Comparison of ENCODE assay signal across 8 cellular contexts in the genomic region with DNA sequence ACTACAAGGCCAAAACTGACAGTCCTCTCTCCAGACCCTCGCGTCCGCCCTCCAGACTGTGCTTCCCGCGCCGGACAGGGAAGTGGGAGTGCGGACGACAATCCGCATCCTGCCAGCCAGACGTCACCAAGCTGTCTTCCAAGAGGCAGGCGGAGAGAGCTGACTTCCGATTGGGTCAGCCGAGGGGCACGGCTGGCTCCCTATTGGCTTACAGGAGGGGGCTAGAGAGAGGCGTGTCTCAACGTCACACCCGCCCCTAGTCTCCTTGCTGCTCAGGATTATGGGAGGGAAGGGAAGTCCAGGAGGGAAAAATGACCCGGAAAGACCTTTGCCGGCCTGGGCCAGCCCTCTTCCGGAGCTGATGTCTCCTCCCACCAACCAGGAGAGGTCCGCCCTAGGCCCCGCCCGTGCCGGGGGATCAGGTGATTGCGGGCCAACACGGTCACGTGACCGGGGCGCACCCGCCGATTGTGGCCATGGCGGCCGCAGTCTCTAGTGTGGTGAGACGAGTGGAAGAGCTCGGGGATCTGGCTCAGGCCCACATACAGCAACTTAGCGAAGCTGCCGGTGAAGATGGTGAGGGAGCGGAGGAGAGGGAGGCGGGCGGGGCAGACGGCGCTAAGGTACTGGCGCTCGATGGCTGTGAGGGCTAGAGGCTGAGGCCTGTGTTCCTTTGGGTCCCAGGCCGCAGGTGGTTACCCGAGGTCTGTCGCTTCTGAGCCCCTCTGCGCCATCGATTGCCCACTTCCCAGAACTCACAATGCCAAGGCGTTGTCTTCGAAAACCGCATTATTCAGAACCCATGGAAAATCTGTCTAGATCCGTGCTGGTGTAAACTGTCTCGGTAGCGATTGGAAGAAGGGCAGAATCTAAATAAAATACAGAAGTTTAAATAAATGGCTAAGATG. TPM values are rescaled to one million over a fixed set of nuclear protein-coding genes. Genes with fewer than 3 reads are reported as not detected.
A peak's percentile ranks its signal among the peaks of the same experiment; 100 is the strongest.
DNase-seq lines count a peak whose midpoint lies in the region; ATAC-seq, FAIRE-seq and TF ChIP-seq lines count a peak whose summit lies in the region.

A gene with protein sequence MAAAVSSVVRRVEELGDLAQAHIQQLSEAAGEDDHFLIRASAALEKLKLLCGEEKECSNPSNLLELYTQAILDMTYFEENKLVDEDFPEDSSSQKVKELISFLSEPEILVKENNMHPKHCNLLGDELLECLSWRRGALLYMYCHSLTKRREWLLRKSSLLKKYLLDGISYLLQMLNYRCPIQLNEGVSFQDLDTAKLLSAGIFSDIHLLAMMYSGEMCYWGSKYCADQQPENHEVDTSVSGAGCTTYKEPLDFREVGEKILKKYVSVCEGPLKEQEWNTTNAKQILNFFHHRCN (plus strand): TSS at position 453 of the 908 bp plus-strand sequence. CDS start 24 bp downstream, at position 477.

- CTCF ChIA-PET in activated CD4-positive, alpha-beta T cell treated with anti-CD3 and anti-CD28 coated beads for 36 hours (lab: Charles Lee), result interaction anchor here (0.5 to 2.2 kb wide), 11 partner anchors 9 to 1088 kb away, joined by 3 to 11 read pairs (median 4); a partner anchor contains a TSS

- no peaks in the 10 kb centered on the region for H3K9me3 ChIP-seq in kidney (ENCODE audit: control insufficient read depth in 1 of 2, low read length in 2 of 2)

- peak within 1 kb of the TSS; percentile 85 to 99 for H3K9ac ChIP-seq in kidney (ENCODE audit: low read length in 2 of 2)

- POLR2A ChIA-PET in activated CD4-positive, alpha-beta T cell treated with anti-CD3 and anti-CD28 coated beads for 36 hours (lab: Charles Lee), result interaction anchor here (0.5 to 1.6 kb wide), 9 partner anchors 17 to 1328 kb away, joined by 3 to 22 read pairs (median 4); a partner anchor contains a TSS

- peak within 1 kb of the TSS; percentile 91 for H3K4me3 Mint-ChIP-seq in activated CD4-positive, alpha-beta T cell treated with anti-CD3 and anti-CD28 coated beads for 36 hours

- H3K27ac Mint-ChIP-seq in activated CD4-positive, alpha-beta T cell treated with anti-CD3 and anti-CD28 coated beads for 36 hours, result peak within 1 kb of the TSS; percentile 98

- peaks cover 19% of the 10 kb centered on the region for H3K36me3 Mint-ChIP-seq in activated CD4-positive, alpha-beta T cell treated with anti-CD3 and anti-CD28 coated beads for 36 hours (ENCODE audit: low read depth)

- intact Hi-C loops in activated CD4-positive, alpha-beta T cell treated with anti-CD3 and anti-CD28 coated beads for 36 hours (cut with DNase I, micrococcal nuclease), result loop anchor here (1.0 to 10.0 kb wide), 11 partner anchors 21 to 1653 kb away; a partner anchor contains a TSS
- intact Hi-C loops in kidney (cut with DNase I), result no loop called here

- H3K4me1 ChIP-seq in kidney (ENCODE audit: control insufficient read depth in 1 of 2, insufficient read depth in 1 of 2, low read depth in 1 of 2, low read length in 2 of 2), result peaks cover 0 to 4% of the 10 kb centered on the region in 2 donors

- peaks cover 47% of the 10 kb centered on the region for H3K4me1 Mint-ChIP-seq in activated CD4-positive, alpha-beta T cell treated with anti-CD3 and anti-CD28 coated beads for 36 hours

- DNase-seq in Ammon's horn (ENCODE audit: low spot score) (peak; percentile 100), GM19238 (ENCODE audit: insufficient read length, low spot score) (peak; percentile 83), NCI-H524 (lab: John Stamatoyannopoulos, UW) (peak; percentile 100), choroid plexus epithelial cell (ENCODE audit: low read depth) (peak; percentile 100), kidney (peak; percentile 100)
- peak; percentile 98 for DNase-seq in activated CD4-positive, alpha-beta T cell treated with anti-CD3 and anti-CD28 coated beads for 36 hours
- DNase-seq in stimulated activated CD4-positive, alpha-beta T cell treated with anti-CD3 and anti-CD28 coated beads, Interleukin-15, amount 100 ng/mL, for 24 hours, result peak; percentile 99

- H3K4me3 ChIP-seq in choroid plexus epithelial cell (ENCODE audit: low read depth, low read length), result peak within 1 kb of the TSS; percentile 92
- H3K4me3 ChIP-seq in kidney (ENCODE audit: low read length in 2 of 2), result peak within 1 kb of the TSS; percentile 82 to 97

- no peaks in the 10 kb centered on the region for H3K27me3 Mint-ChIP-seq in activated CD4-positive, alpha-beta T cell treated with anti-CD3 and anti-CD28 coated beads for 36 hours

- H3K9me3 Mint-ChIP-seq in activated CD4-positive, alpha-beta T cell treated with anti-CD3 and anti-CD28 coated beads for 36 hours (ENCODE audit: low read depth), result no peaks in the 10 kb centered on the region

- peak; percentile 99 for FAIRE-seq in kidney (lab: Jason Lieb, UNC)

- no peak for TF ChIP-seq CTCF in choroid plexus epithelial cell (conservative IDR thresholded peaks at IDR 0.05; ENCODE audit: low read depth, low read length)
- TF ChIP-seq CTCF in kidney (IDR thresholded peaks at IDR 0.05; ENCODE audit: borderline replicate concordance, extremely low read depth, insufficient read depth), result no peak

- H3K36me3 ChIP-seq in kidney (ENCODE audit: control insufficient read depth in 1 of 2, insufficient read depth in 2 of 2, low read length in 2 of 2), result peaks cover 11 to 13% of the 10 kb centered on the region in 2 donors

- ATAC-seq in HG03442 (IDR thresholded peaks at IDR 0.05; ENCODE audit: unreplicated experiment), result peak; percentile 99
- ATAC-seq in activated CD4-positive, alpha-beta T cell treated with anti-CD3 and anti-CD28 coated beads for 36 hours, result peak; percentile 97

- H3K27ac ChIP-seq in kidney (ENCODE audit: low read depth in 2 of 2, low read length in 2 of 2), result peak within 1 kb of the TSS; percentile 86 to 90

RNA-seq across cellular contexts. Expression of the gene that starts here (rescaled TPM):
- total RNA-seq in activated CD4-positive, alpha-beta T cell treated with anti-CD3 and anti-CD28 coated beads for 36 hours, result 10 to 100 TPM; 25.4 to 26.7 TPM
- 28.9 TPM for total RNA-seq in kidney
- polyA plus RNA-seq in kidney (ENCODE audit: insufficient read depth, low read depth, low replicate concordance), result 6.5 TPM

Comparison
In these comparisons a context has a peak if more than half of its experiments do, and no peak if none do; other contexts are left out.
1. Peak in every context shown above with its lines: DNase-seq, ATAC-seq, H3K4me3 ChIP-seq and H3K27ac ChIP-seq.